In genomic region chr7:137882261-137882668, GRCh38 we compare ENCODE assay signal across 8 cellular contexts. TPM values are rescaled to one million over a fixed set of nuclear protein-coding genes. Genes with fewer than 3 reads are reported as not detected.
DNase-seq lines count a peak whose midpoint lies in the region; ATAC-seq and TF ChIP-seq lines count a peak whose summit lies in the region.

No MANE protein-coding gene starts in this region.

- H3K27me3 Mint-ChIP-seq in activated CD4-positive, alpha-beta memory T cell treated with anti-CD3 and anti-CD28 coated beads, Interleukin-2, amount 10 ng/mL, durations not matched to agents 7 days and 5 days = no peaks in the 10 kb centered on the region

- peaks cover 18% of the 10 kb centered on the region for H3K4me1 Mint-ChIP-seq in activated CD4-positive, alpha-beta memory T cell treated with anti-CD3 and anti-CD28 coated beads, Interleukin-2, amount 10 ng/mL, durations not matched to agents 7 days and 5 days

- peak; percentile 78 for DNase-seq in Caki2 (ENCODE audit: low read depth)
- peak; percentile 28 for DNase-seq in activated CD4-positive, alpha-beta memory T cell treated with anti-CD3 and anti-CD28 coated beads, Interleukin-2, amount 10 ng/mL, durations not matched to agents 7 days and 5 days
- DNase-seq in lung (ENCODE audit: low spot score) = no peak
- DNase-seq in NCI-H2171 treated with DMSO at 0.1 percent for 48 hours (lab: John Stamatoyannopoulos, UW) = no peak
- no peak for DNase-seq in NCI-H524 (lab: John Stamatoyannopoulos, UW)
- DNase-seq in CD1c-positive myeloid dendritic cell (ENCODE audit: extremely low spot score) = no peak

- H3K27me3 ChIP-seq in lung (ENCODE audit: control insufficient read depth, insufficient read depth) = no peaks in the 10 kb centered on the region

- peaks cover 2 to 6% of the 10 kb centered on the region in 2 donors for H3K4me1 ChIP-seq in lung (ENCODE audit: control insufficient read depth in 2 of 2, insufficient read depth in 2 of 2, low read length in 2 of 2)

- H3K36me3 Mint-ChIP-seq in activated CD4-positive, alpha-beta memory T cell treated with anti-CD3 and anti-CD28 coated beads, Interleukin-2, amount 10 ng/mL, durations not matched to agents 7 days and 5 days (ENCODE audit: low read depth) = peaks cover 45% of the 10 kb centered on the region

- H3K4me3 Mint-ChIP-seq in activated CD4-positive, alpha-beta memory T cell treated with anti-CD3 and anti-CD28 coated beads, Interleukin-2, amount 10 ng/mL, durations not matched to agents 7 days and 5 days = no peak overlapping the region

- ATAC-seq in GM19372 (IDR thresholded peaks at IDR 0.05; ENCODE audit: low read depth, unreplicated experiment) (peak; percentile 85), HG03175 (IDR thresholded peaks at IDR 0.05; ENCODE audit: unreplicated experiment) (peak; percentile 91), lung (ENCODE audit: insufficient read depth, low FRiP score) (peak; percentile 69)

- peak overlapping the region; percentile 55 for H3K27ac Mint-ChIP-seq in activated CD4-positive, alpha-beta memory T cell treated with anti-CD3 and anti-CD28 coated beads, Interleukin-2, amount 10 ng/mL, durations not matched to agents 7 days and 5 days

- CTCF ChIA-PET in activated CD4-positive, alpha-beta memory T cell treated with anti-CD3 and anti-CD28 coated beads, Interleukin-2, amount 10 ng/mL, durations not matched to agents 7 days and 5 days (lab: Charles Lee) = interaction anchor here (1.5 kb wide), 1 partner anchor 120 kb away, joined by 4 read pairs; the partner anchor contains the start of gene CREB3L2

- peaks cover 0 to 35% of the 10 kb centered on the region in 2 donors for H3K36me3 ChIP-seq in lung (ENCODE audit: control insufficient read depth in 2 of 2, insufficient read depth in 2 of 2, low read length in 2 of 2)

- peaks cover 0 to 5% of the 10 kb centered on the region in 2 donors for H3K9me3 ChIP-seq in lung (ENCODE audit: control insufficient read depth in 2 of 2, insufficient read depth in 1 of 2, low read length in 1 of 2)

- POLR2A ChIA-PET in activated CD4-positive, alpha-beta memory T cell treated with anti-CD3 and anti-CD28 coated beads, Interleukin-2, amount 10 ng/mL, durations not matched to agents 7 days and 5 days (lab: Charles Lee) = no interaction called here

- H3K9me3 Mint-ChIP-seq in activated CD4-positive, alpha-beta memory T cell treated with anti-CD3 and anti-CD28 coated beads, Interleukin-2, amount 10 ng/mL, durations not matched to agents 7 days and 5 days = no peaks in the 10 kb centered on the region

- in situ Hi-C loops in Caki2 (cut with HindIII; ENCODE audit: low pct_unique_long_range_greater_than_20kb, low sequenced_read_pairs) = no loop called here

- no peak overlapping the region for H3K4me3 ChIP-seq in lung

- H3K27ac ChIP-seq in lung (ENCODE audit: low read depth in 1 of 2, low read length in 1 of 2) = no peak overlapping the region

- WGBS in lung, 2 donors = 86 to 100% methylated on average over 5 of the region's 5 CpGs

- TF ChIP-seq CTCF in lung (IDR thresholded peaks at IDR 0.05; ENCODE audit: control extremely low read depth, extremely low read depth) = no peak

RNA-seq across cellular contexts. Expression of gene DGKI, which starts 35.5 kb away (rescaled TPM):
- 1.1 and 1.2 TPM in 2 replicates for total RNA-seq in Caki2 (2014; rRNA removed; shearing (Covaris generic); ENCODE audit: low replicate concordance)
- under 1 TPM; 0.53 to 0.91 TPM for total RNA-seq in activated CD4-positive, alpha-beta memory T cell treated with anti-CD3 and anti-CD28 coated beads, Interleukin-2, amount 10 ng/mL, durations not matched to agents 7 days and 5 days
- total RNA-seq in lung = 1 to 10 TPM in 1 of 2 donors, under 1 TPM in 1; 0.52 to 1.5 TPM
- under 1 TPM; 0.03 to 0.14 TPM for polyA plus RNA-seq in lung

Comparison
In these comparisons a context has a peak if more than half of its experiments do, and no peak if none do; other contexts are left out.
1. DNase-seq: peak in Caki2 (single experiment) and activated CD4-positive, alpha-beta memory T cell treated with anti-CD3 and anti-CD28 coated beads, Interleukin-2, amount 10 ng/mL, durations not matched to agents 7 days and 5 days (single experiment); none in lung (single experiment), NCI-H2171 treated with DMSO at 0.1 percent for 48 hours (single experiment), NCI-H524 (0 of 2) and CD1c-positive myeloid dendritic cell (single experiment).
2. Peak in every context shown above with its lines, with median percentiles within 50 percentile points of each other: ATAC-seq.